Comparison of ENCODE assay signal across 8 cellular contexts in genomic region chr16:1534021-1535020, GRCh38. TPM values are rescaled to one million over a fixed set of nuclear protein-coding genes. Genes with fewer than 3 reads are reported as not detected.
DNase-seq lines count a peak whose midpoint lies in the region; ATAC-seq and TF ChIP-seq lines count a peak whose summit lies in the region.

No MANE protein-coding gene starts in this region.

- peaks cover 3 to 13% of the 10 kb centered on the region in 2 donors for H3K36me3 Mint-ChIP-seq in activated T-cell treated with anti-CD3 and anti-CD28 coated beads, Interleukin-2, amount 50 U/mL, for 72 hours (ENCODE audit: insufficient read depth in 2 of 2)

- H3F3A ChIP-seq in PC-3 (ENCODE audit: low read length, unreplicated experiment), result no peaks in the 10 kb centered on the region

- BruUV-seq in PC-3 (replicated peaks; lab: Mats Ljungman, UMichigan), result no TSS peak

- no peaks in the 10 kb centered on the region for H4K20me1 ChIP-seq in PC-3 (ENCODE audit: low read length)

- peak overlapping the region; percentile 99 for H3K27ac Mint-ChIP-seq in activated T-cell treated with anti-CD3 and anti-CD28 coated beads, Interleukin-2, amount 50 U/mL, for 72 hours

- H3K4me1 ChIP-seq in right atrium auricular region (peaks cover 3 to 72% of the 10 kb centered on the region in 2 donors), PC-3 (ENCODE audit: insufficient read depth, low read length) (no peaks in the 10 kb centered on the region)

- intact Hi-C loops in PC-3 (cut with micrococcal nuclease), result no loop called here

- no peak overlapping the region for H2AFZ ChIP-seq in PC-3 (ENCODE audit: low read length)

- no peaks in the 10 kb centered on the region for H3K9me2 ChIP-seq in PC-3 (replicated peaks; ENCODE audit: low read length)

- peaks cover 41% of the 10 kb centered on the region for H3K4me1 Mint-ChIP-seq in activated T-cell treated with anti-CD3 and anti-CD28 coated beads, Interleukin-2, amount 50 U/mL, for 72 hours (ENCODE audit: low read depth)

- peak overlapping the region; percentile 56 to 66 for H3K4me3 ChIP-seq in right atrium auricular region
- no peak overlapping the region for H3K4me3 ChIP-seq in PC-3 (ENCODE audit: low read length)

- H3K36me3 ChIP-seq in right atrium auricular region (peaks cover 20% of the 10 kb centered on the region), PC-3 (ENCODE audit: low read depth, low read length) (no peaks in the 10 kb centered on the region)

- H3K9ac ChIP-seq in PC-3 (ENCODE audit: low read length), result no peak overlapping the region

- H3K9me3 ChIP-seq in right atrium auricular region (no peaks in the 10 kb centered on the region), PC-3 (ENCODE audit: low read length) (no peaks in the 10 kb centered on the region)

- POLR2A ChIA-PET in PC-3 (lab: Charles Lee; ENCODE audit: unreplicated experiment), result no interaction called here

- H3K4me2 ChIP-seq in PC-3 (ENCODE audit: low read length), result no peak overlapping the region

- no peaks in the 10 kb centered on the region for H3K79me2 ChIP-seq in PC-3 (ENCODE audit: low read length)

- CTCF ChIA-PET in PC-3 (lab: Charles Lee), result no interaction called here

- peak; percentile 28 to 30 for ATAC-seq in activated T-cell treated with anti-CD3 and anti-CD28 coated beads, Interleukin-2, amount 50 U/mL, for 72 hours (replicated peaks in 1 of 2)
- ATAC-seq in GM21576 (IDR thresholded peaks at IDR 0.05; ENCODE audit: unreplicated experiment) (no peak), PC-3 (no peak)

- TF ChIP-seq CTCF in right atrium auricular region (IDR thresholded peaks at IDR 0.05), result no peak
- TF ChIP-seq CTCF in PC-3 (conservative IDR thresholded peaks at IDR 0.05; ENCODE audit: low read depth, low read length), result no peak

- H3K9me3 Mint-ChIP-seq in activated T-cell treated with anti-CD3 and anti-CD28 coated beads, Interleukin-2, amount 50 U/mL, for 72 hours, result no peaks in the 10 kb centered on the region

- H3K27me3 ChIP-seq in right atrium auricular region (no peaks in the 10 kb centered on the region), PC-3 (ENCODE audit: low read length) (no peaks in the 10 kb centered on the region)

- DNase-seq in GM04504 (ENCODE audit: low read depth) (peak; percentile 11), right atrium auricular region (ENCODE audit: low spot score) (no peak), cerebellar nuclear complex (lab: John Stamatoyannopoulos, UW) (no peak), PC-3 (no peak), globus pallidus (ENCODE audit: low spot score) (no peak)
- peak; percentile 37 to 45 for DNase-seq in activated T-cell treated with anti-CD3 and anti-CD28 coated beads, Interleukin-2, amount 50 U/mL, for 72 hours
- DNase-seq in stimulated activated CD4-positive, alpha-beta T cell treated with anti-CD3 and anti-CD28 coated beads, Interleukin-15, amount 100 ng/mL, for 24 hours, result peak; percentile 56

- H3K27ac ChIP-seq in right atrium auricular region (peak overlapping the region; percentile 88 to 96), PC-3 (ENCODE audit: low read length) (no peak overlapping the region)

- no peaks in the 10 kb centered on the region for H3K27me3 Mint-ChIP-seq in activated T-cell treated with anti-CD3 and anti-CD28 coated beads, Interleukin-2, amount 50 U/mL, for 72 hours (ENCODE audit: low read depth)

- peak overlapping the region; percentile 96 to 99 for H3K4me3 Mint-ChIP-seq in activated T-cell treated with anti-CD3 and anti-CD28 coated beads, Interleukin-2, amount 50 U/mL, for 72 hours

RNA-seq across cellular contexts. Expression of gene TMEM204, which starts 0.9 kb away (rescaled TPM):
- total RNA-seq in activated T-cell treated with anti-CD3 and anti-CD28 coated beads, Interleukin-2, amount 50 U/mL, for 72 hours, result 10 to 100 TPM; 15.7 to 16.7 TPM
- total RNA-seq in right atrium auricular region (10 to 100 TPM; 35.1 to 42.2 TPM), PC-3 (2014; rRNA removed) (not detected in 2 replicates)

RNA-seq across cellular contexts. Expression of gene TELO2, which starts 41.2 kb away (rescaled TPM):
- total RNA-seq in activated T-cell treated with anti-CD3 and anti-CD28 coated beads, Interleukin-2, amount 50 U/mL, for 72 hours, result 10 to 100 TPM; 28.6 to 34.7 TPM
- total RNA-seq in right atrium auricular region, result 10 to 100 TPM; 11.3 to 11.5 TPM
- 37.8 and 61.3 TPM in 2 replicates for total RNA-seq in PC-3 (2014; rRNA removed)

RNA-seq across cellular contexts. Expression of gene PTX4, which starts 45.6 kb away (rescaled TPM):
- total RNA-seq in activated T-cell treated with anti-CD3 and anti-CD28 coated beads, Interleukin-2, amount 50 U/mL, for 72 hours, result not detected
- under 1 TPM in 1 of 2 donors, not detected in 1; 0.24 TPM for total RNA-seq in right atrium auricular region
- 0.22 and 0.40 TPM in 2 replicates for total RNA-seq in PC-3 (2014; rRNA removed)

RNA-seq across cellular contexts. Expression of gene CLCN7, which starts 59.5 kb away (rescaled TPM):
- total RNA-seq in activated T-cell treated with anti-CD3 and anti-CD28 coated beads, Interleukin-2, amount 50 U/mL, for 72 hours, result 10 to 100 TPM; 53.7 to 55.1 TPM
- total RNA-seq in right atrium auricular region (10 to 100 TPM; 19.4 to 31.7 TPM), PC-3 (2014; rRNA removed) (48.2 and 66.6 TPM in 2 replicates)

Comparison
In these comparisons a context has a peak if more than half of its experiments do, and no peak if none do; other contexts are left out.
1. DNase-seq: peak in GM04504 (single experiment), activated T-cell treated with anti-CD3 and anti-CD28 coated beads, Interleukin-2, amount 50 U/mL, for 72 hours (2 of 2) and stimulated activated CD4-positive, alpha-beta T cell treated with anti-CD3 and anti-CD28 coated beads, Interleukin-15, amount 100 ng/mL, for 24 hours (single experiment); none in right atrium auricular region (single experiment), cerebellar nuclear complex (0 of 2), PC-3 (single experiment) and globus pallidus (single experiment).
2. ATAC-seq: peak in activated T-cell treated with anti-CD3 and anti-CD28 coated beads, Interleukin-2, amount 50 U/mL, for 72 hours (2 of 2); none in GM21576 (single experiment) and PC-3 (single experiment).
3. RNA of gene TMEM204, which starts 0.9 kb away (total RNA-seq): 35.1 to 42.2 TPM in right atrium auricular region and 15.7 to 16.7 TPM in activated T-cell treated with anti-CD3 and anti-CD28 coated beads, Interleukin-2, amount 50 U/mL, for 72 hours; not detected in PC-3; every median in the first group is over 10 times any median in the second.